In genomic region chr1:65425697-65426096, GRCh38 we compare ENCODE assay signal across 1 cellular context.
TF ChIP-seq lines count a peak whose summit lies in the region.

No MANE protein-coding gene starts in this region.

TF ChIP-seq in GM23338, 12 proteins besides CTCF, POLR2A, EP300 and RAD21 (continued from another document):
- TF ChIP-seq ZNF462 (CRISPR knock-in tag; IDR thresholded peaks at IDR 0.05), result no peak
- no peak for TF ChIP-seq POLR2AphosphoS5 (IDR thresholded peaks at IDR 0.05; ENCODE audit: low read depth)
- TF ChIP-seq JUNB (IDR thresholded peaks at IDR 0.05; ENCODE audit: unreplicated experiment), result no peak
- TF ChIP-seq CREB1 (CRISPR knock-in tag; IDR thresholded peaks at IDR 0.05; ENCODE audit: low read depth), result no peak
- TF ChIP-seq NANOG (IDR thresholded peaks at IDR 0.05; ENCODE audit: borderline replicate concordance), result no peak
- no peak for TF ChIP-seq STAT1 (IDR thresholded peaks at IDR 0.05; ENCODE audit: unreplicated experiment)
